2 cellular contexts compared by ENCODE assay signal in genomic region chr17:10729334-10730193, GRCh38.
TF ChIP-seq lines count a peak whose summit lies in the region.

TMEM220 (minus strand) TSS chr17:10730023; CDS start chr17:10729851, 172 bp downstream.

TF ChIP-seq in IMR-90, 13 proteins besides CTCF, POLR2A, EP300 and RAD21:
- TF ChIP-seq SMC3 (IDR thresholded peaks at IDR 0.05; ENCODE audit: low read depth, low read length) (no peak), FOS (IDR thresholded peaks at IDR 0.05; ENCODE audit: low read depth, low read length) (no peak), MAZ (IDR thresholded peaks at IDR 0.05; ENCODE audit: borderline replicate concordance, low read depth, low read length) (peak; percentile 39; the same call in 1 of the 2 replicates), USF2 (IDR thresholded peaks at IDR 0.05; ENCODE audit: low read depth, low read length) (peak; percentile 11), BHLHE40 (IDR thresholded peaks at IDR 0.05; ENCODE audit: low read depth, low read length) (peak; percentile 33; the same call in 1 of the 2 replicates), CEBPB (IDR thresholded peaks at IDR 0.05; ENCODE audit: low read depth, low read length) (no peak), MXI1 (IDR thresholded peaks at IDR 0.05; ENCODE audit: borderline replicate concordance, low read depth, low read length) (peak; percentile 85; the same call in 1 of the 2 replicates)
TF ChIP-seq in IMR-90: peak in this region for 4.

TF ChIP-seq in endothelial cell of umbilical vein, 7 proteins besides CTCF, POLR2A, EP300 and RAD21:
- TF ChIP-seq JUN (IDR thresholded peaks at IDR 0.05; ENCODE audit: borderline replicate concordance, insufficient read depth, insufficient read length, low read depth) = no peak
- TF ChIP-seq POLR2AphosphoS5 (IDR thresholded peaks at IDR 0.05; ENCODE audit: insufficient read depth, low read depth, low read length) = peak; percentile 47
- peak; percentile 34 for TF ChIP-seq MAX (IDR thresholded peaks at IDR 0.05; ENCODE audit: insufficient read depth, insufficient read length)
TF ChIP-seq in endothelial cell of umbilical vein: peak in this region for 2.
